20 cellular contexts compared by ENCODE assay signal in genomic region chr3:53813876-53814275, GRCh38. TPM values are rescaled to one million over a fixed set of nuclear protein-coding genes. Genes with fewer than 3 reads are reported as not detected.
DNase-seq lines count a peak whose midpoint lies in the region; ATAC-seq, FAIRE-seq and TF ChIP-seq lines count a peak whose summit lies in the region.
"Had no signal": no experiment of that assay in that cellular context is flagged by ENCODE, and none has a peak within 500 bp of the region (broad histone marks: within the 10 kb centered on the region; RNA-seq: fewer than 3 reads in every experiment).

No MANE protein-coding gene starts in this region.

- TF ChIP-seq POLR2A in HepG2 (IDR thresholded peaks at IDR 0.05; ENCODE audit: insufficient read depth in 1 of 2, low read depth in 2 of 2, low read length in 2 of 2) (peak in 1 of 2 experiments; percentile 37; a peak in 1 of 4 replicates), sigmoid colon (IDR thresholded peaks at IDR 0.05) (no peak)

- intact Hi-C loops in HepG2 (cut with micrococcal nuclease; ENCODE audit: unreplicated experiment), result no loop called here
- intact Hi-C loops in sigmoid colon (cut with DNase I), result no loop called here
- intact Hi-C loops in upper lobe of right lung (cut with DNase I), result no loop called here
- intact Hi-C loops in activated CD4-positive, alpha-beta T cell treated with anti-CD3 and anti-CD28 coated beads, Interleukin-2, amount 10 ng/mL, durations not matched to agents 24 days and 14 days (cut with micrococcal nuclease), result no loop called here

- DNase-seq in glutamatergic neuron (peak; percentile 3), HepG2 (ENCODE audit: low spot score) (no peak), sigmoid colon (peak; percentile 22), upper lobe of right lung (peak; percentile 45), germinal center (ENCODE audit: low spot score) (no peak), DMS79 treated with DMSO at 0.1 percent for 48 hours (lab: John Stamatoyannopoulos, UW) (no peak)
- no peak for DNase-seq in activated CD4-positive, alpha-beta T cell treated with anti-CD3 and anti-CD28 coated beads, Interleukin-2, amount 10 ng/mL, durations not matched to agents 24 days and 14 days
- DNase-seq: BE2C; CD4-positive, alpha-beta memory T cell; DMS153; DND-41; GDM1; GOT3 had no signal

- H3K4me3 Mint-ChIP-seq in glutamatergic neuron (ENCODE audit: unreplicated experiment), result no peak overlapping the region
- no peak overlapping the region for H3K4me3 Mint-ChIP-seq in activated CD4-positive, alpha-beta T cell treated with anti-CD3 and anti-CD28 coated beads, Interleukin-2, amount 10 ng/mL, durations not matched to agents 24 days and 14 days
- H3K4me3 Mint-ChIP-seq: CD4-positive, alpha-beta memory T cell had no signal

- no peaks in the 10 kb centered on the region for H3K79me2 ChIP-seq in HepG2 (ENCODE audit: insufficient read depth, low read length)

- peaks cover 15% of the 10 kb centered on the region for H4K20me1 ChIP-seq in HepG2 (ENCODE audit: insufficient read depth, low read length)

- no peak overlapping the region for H3K4me3 ChIP-seq in HepG2 (replicated peaks in 1 of 3; ENCODE audit: insufficient read depth in 1 of 3, low read depth in 2 of 3, low read length in 3 of 3)
- H3K4me3 ChIP-seq in sigmoid colon, result no peak overlapping the region
- H3K4me3 ChIP-seq in upper lobe of right lung, result no peak overlapping the region
- H3K4me3 ChIP-seq: A549, HAP-1 had no signal

- H3K27ac Mint-ChIP-seq in glutamatergic neuron (ENCODE audit: unreplicated experiment), result no peak overlapping the region
- H3K27ac Mint-ChIP-seq in activated CD4-positive, alpha-beta T cell treated with anti-CD3 and anti-CD28 coated beads, Interleukin-2, amount 10 ng/mL, durations not matched to agents 24 days and 14 days, result no peak overlapping the region
- H3K27ac Mint-ChIP-seq: CD4-positive, alpha-beta memory T cell had no signal

- ATAC-seq in HepG2, result no peak
- ATAC-seq in upper lobe of right lung, result no peak
- ATAC-seq: A549 had no signal

- H3K36me3 Mint-ChIP-seq in glutamatergic neuron (ENCODE audit: unreplicated experiment), result no peaks in the 10 kb centered on the region
- no peaks in the 10 kb centered on the region for H3K36me3 Mint-ChIP-seq in activated CD4-positive, alpha-beta T cell treated with anti-CD3 and anti-CD28 coated beads, Interleukin-2, amount 10 ng/mL, durations not matched to agents 24 days and 14 days (ENCODE audit: low read depth)
- H3K36me3 Mint-ChIP-seq: CD4-positive, alpha-beta memory T cell had no signal

- H3K27me3 ChIP-seq in HepG2 (ENCODE audit: control insufficient read depth in 1 of 2, insufficient read depth in 2 of 2, low read length in 2 of 2) (no peaks in the 10 kb centered on the region), sigmoid colon (no peaks in the 10 kb centered on the region), upper lobe of right lung (no peaks in the 10 kb centered on the region)
- H3K27me3 ChIP-seq: BE2C had no signal

- 94% methylated on average over 9 of the region's 10 CpGs for WGBS in HepG2 (ENCODE audit: low lambda C conversion rate)
- WGBS in sigmoid colon, 2 donors, result 87 to 90% methylated on average over 10 of the region's 10 CpGs

- H3K27me3 Mint-ChIP-seq in glutamatergic neuron (ENCODE audit: unreplicated experiment), result no peaks in the 10 kb centered on the region
- no peaks in the 10 kb centered on the region for H3K27me3 Mint-ChIP-seq in activated CD4-positive, alpha-beta T cell treated with anti-CD3 and anti-CD28 coated beads, Interleukin-2, amount 10 ng/mL, durations not matched to agents 24 days and 14 days

- H3K9ac ChIP-seq in HepG2 (ENCODE audit: insufficient read depth, low read depth, low read length), result no peak overlapping the region

- POLR2A ChIA-PET in HepG2 (lab: Yijun Ruan, JAX), result interaction anchor here (12.1 kb wide), 1 partner anchor 29 kb away, joined by 156 read pairs; the partner anchor contains the start of gene CHDH

- BruUV-seq in HepG2 (replicated peaks; lab: Mats Ljungman, UMichigan), result no TSS peak

- H2AFZ ChIP-seq in HepG2 (ENCODE audit: low read length), result no peak overlapping the region

- H3K9me3 ChIP-seq in HepG2 (ENCODE audit: low read length) (no peaks in the 10 kb centered on the region), sigmoid colon (no peaks in the 10 kb centered on the region), upper lobe of right lung (no peaks in the 10 kb centered on the region)
- H3K9me3 ChIP-seq: A549, BE2C, HAP-1 had no signal

- CTCF ChIA-PET in HepG2 (lab: Yijun Ruan, JAX; ENCODE audit: low intra/inter-chr PET ratio, low total read pairs), result no interaction called here

- no peak for TF ChIP-seq RAD21 in HepG2 (CRISPR knock-in tag; IDR thresholded peaks at IDR 0.05)

- no peak for TF ChIP-seq CTCF in glutamatergic neuron (IDR thresholded peaks at IDR 0.05; ENCODE audit: partially characterized antibody, unreplicated experiment)
- no peak for TF ChIP-seq CTCF in HepG2 (CRISPR knock-in tag; IDR thresholded peaks at IDR 0.05)
- TF ChIP-seq CTCF in sigmoid colon (IDR thresholded peaks at IDR 0.05), result no peak
- no peak for TF ChIP-seq CTCF in upper lobe of right lung (IDR thresholded peaks at IDR 0.05)

- H3K4me1 ChIP-seq in HepG2 (ENCODE audit: insufficient read depth, low read length) (peaks cover 15% of the 10 kb centered on the region), sigmoid colon (no peaks in the 10 kb centered on the region), upper lobe of right lung (no peaks in the 10 kb centered on the region)
- H3K4me1 ChIP-seq: A549, BE2C, HAP-1 had no signal

- in situ Hi-C loops in HepG2 (cut with HindIII; ENCODE audit: extremely low pct_ligation_motif_present, low pct_unique_long_range_greater_than_20kb), result no loop called here

- no peak for FAIRE-seq in HepG2 (lab: Jason Lieb, UNC)
- FAIRE-seq: A549, D721Med, GM12892 had no signal

- H3K36me3 ChIP-seq in HepG2 (replicated peaks in 1 of 2; ENCODE audit: control insufficient read depth in 1 of 2, insufficient read depth in 2 of 2, low read length in 2 of 2) (peaks cover 16 to 35% of the 10 kb centered on the region in 2 experiments), sigmoid colon (no peaks in the 10 kb centered on the region), upper lobe of right lung (peaks cover 19% of the 10 kb centered on the region)
- H3K36me3 ChIP-seq: BE2C had no signal

- H3K4me2 ChIP-seq in HepG2 (ENCODE audit: low read depth, low read length), result no peak overlapping the region
- H3K4me2 ChIP-seq: A549 had no signal

- TF ChIP-seq EP300 in HepG2 (IDR thresholded peaks at IDR 0.05; ENCODE audit: low read depth in 2 of 2, low read length in 2 of 2) (no peak), HepG2 (CRISPR knock-in tag; IDR thresholded peaks at IDR 0.05; ENCODE audit: borderline replicate concordance) (no peak), sigmoid colon (IDR thresholded peaks at IDR 0.05) (no peak)

- H3K27ac ChIP-seq in HepG2 (ENCODE audit: extremely low read length, insufficient read depth, low read length) (no peak overlapping the region), sigmoid colon (no peak overlapping the region), upper lobe of right lung (no peak overlapping the region)
- H3K27ac ChIP-seq: A549, C4-2B had no signal

- H3K4me1 Mint-ChIP-seq in glutamatergic neuron (ENCODE audit: low read depth, unreplicated experiment), result peaks cover 3% of the 10 kb centered on the region
- H3K4me1 Mint-ChIP-seq in activated CD4-positive, alpha-beta T cell treated with anti-CD3 and anti-CD28 coated beads, Interleukin-2, amount 10 ng/mL, durations not matched to agents 24 days and 14 days, result no peaks in the 10 kb centered on the region
- H3K4me1 Mint-ChIP-seq: CD4-positive, alpha-beta memory T cell had no signal

- peaks cover 2% of the 10 kb centered on the region for H3K9me3 Mint-ChIP-seq in glutamatergic neuron (ENCODE audit: unreplicated experiment)
- no peaks in the 10 kb centered on the region for H3K9me3 Mint-ChIP-seq in activated CD4-positive, alpha-beta T cell treated with anti-CD3 and anti-CD28 coated beads, Interleukin-2, amount 10 ng/mL, durations not matched to agents 24 days and 14 days
- H3K9me3 Mint-ChIP-seq: CD4-positive, alpha-beta memory T cell had no signal

RNA-seq across cellular contexts. Expression of gene CHDH, which starts 32.3 kb away (rescaled TPM):
- total RNA-seq in glutamatergic neuron (ENCODE audit: unreplicated experiment) (0.61 TPM), HepG2 (2016; rRNA removed; fragmentation: Illumina TruSeq; extraction: Trizol) (40.4 and 48.9 TPM in 2 replicates), sigmoid colon (1 to 10 TPM; 1.1 to 1.8 (median 1.7) TPM), upper lobe of right lung (10.9 TPM)
- total RNA-seq in HepG2 (2016; cell fraction: cytosol; rRNA removed; fragmentation: Illumina TruSeq; extraction: Trizol; ENCODE audit: low read depth), result 3.3 TPM in 2 replicates
- total RNA-seq in HepG2 (2016; cell fraction: insoluble cytoplasmic fraction; rRNA removed; fragmentation: Illumina TruSeq; extraction: Trizol), result 41.6 and 47.1 TPM in 2 replicates
- 15.0 and 16.6 TPM in 2 replicates for total RNA-seq in HepG2 (2016; cell fraction: membrane; rRNA removed; fragmentation: Illumina TruSeq; extraction: Trizol)
- total RNA-seq in HepG2 (2016; cell fraction: nucleus; rRNA removed; fragmentation: Illumina TruSeq; extraction: Trizol), result 41.0 and 44.5 TPM in 2 replicates
- polyA plus RNA-seq in HepG2 (2011; rRNA removed) (28.1 and 42.9 TPM in 2 replicates), sigmoid colon (1 to 10 TPM; 5.4 to 9.5 (median 6.8) TPM)
- polyA plus RNA-seq in HepG2 (2011; cell fraction: cytosol; rRNA removed), result 23.3 and 24.3 TPM in 2 replicates
- polyA plus RNA-seq in HepG2 (2011; cell fraction: nucleus; rRNA removed), result 209 and 246 TPM in 2 replicates
- 32.6 and 41.1 TPM in 2 replicates for polyA plus RNA-seq in HepG2 (2012)
- polyA plus RNA-seq in HepG2 (2016; cell fraction: cytosol; fragmentation: Illumina TruSeq; extraction: Trizol; ENCODE audit: low read depth), result 2.2 and 2.9 TPM in 2 replicates
- 31.8 and 33.2 TPM in 2 replicates for polyA plus RNA-seq in HepG2 (2016; cell fraction: insoluble cytoplasmic fraction; fragmentation: Illumina TruSeq; extraction: Trizol; ENCODE audit: low read depth)
- polyA plus RNA-seq in HepG2 (2016; cell fraction: membrane; fragmentation: Illumina TruSeq; extraction: Trizol; ENCODE audit: low read depth), result 7.0 and 8.2 TPM in 2 replicates
- 89.8 and 92.2 TPM in 2 replicates for polyA plus RNA-seq in HepG2 (2016; cell fraction: nucleus; fragmentation: Illumina TruSeq; extraction: Trizol; ENCODE audit: insufficient read depth, low read depth)
- polyA minus RNA-seq in HepG2 (2011; rRNA and poly(A)+ RNA removed; ENCODE audit: low replicate concordance), result 3.1 and 28.1 TPM in 2 replicates
- polyA minus RNA-seq in HepG2 (2011; cell fraction: cytosol; rRNA and poly(A)+ RNA removed), result 11.1 and 12.1 TPM in 2 replicates
- 32.3 and 32.8 TPM in 2 replicates for polyA minus RNA-seq in HepG2 (2011; cell fraction: nucleus; rRNA and poly(A)+ RNA removed)
- total RNA-seq in activated CD4-positive, alpha-beta T cell treated with anti-CD3 and anti-CD28 coated beads, Interleukin-2, amount 10 ng/mL, durations not matched to agents 24 days and 14 days, result 0.62 and 0.75 TPM in 2 replicates
- total RNA-seq: HT1080 had no signal

RNA-seq across cellular contexts. Expression of gene IL17RB, which starts 32.5 kb away (rescaled TPM):
- 0.78 TPM for total RNA-seq in glutamatergic neuron (ENCODE audit: unreplicated experiment)
- 62.7 and 130 TPM in 2 replicates for total RNA-seq in HepG2 (2016; rRNA removed; fragmentation: Illumina TruSeq; extraction: Trizol)
- total RNA-seq in HepG2 (2016; cell fraction: cytosol; rRNA removed; fragmentation: Illumina TruSeq; extraction: Trizol; ENCODE audit: low read depth), result 21.4 and 25.8 TPM in 2 replicates
- 63.1 and 130 TPM in 2 replicates for total RNA-seq in HepG2 (2016; cell fraction: insoluble cytoplasmic fraction; rRNA removed; fragmentation: Illumina TruSeq; extraction: Trizol)
- total RNA-seq in HepG2 (2016; cell fraction: membrane; rRNA removed; fragmentation: Illumina TruSeq; extraction: Trizol), result 31.0 and 36.3 TPM in 2 replicates
- 189 and 216 TPM in 2 replicates for total RNA-seq in HepG2 (2016; cell fraction: nucleus; rRNA removed; fragmentation: Illumina TruSeq; extraction: Trizol)
- polyA plus RNA-seq in HepG2 (2011; rRNA removed), result 190 and 198 TPM in 2 replicates
- polyA plus RNA-seq in HepG2 (2011; cell fraction: cytosol; rRNA removed), result 70.3 and 82.3 TPM in 2 replicates
- 671 and 683 TPM in 2 replicates for polyA plus RNA-seq in HepG2 (2011; cell fraction: nucleus; rRNA removed)
- polyA plus RNA-seq in HepG2 (2012), result 89.0 and 97.8 TPM in 2 replicates
- 14.5 and 16.0 TPM in 2 replicates for polyA plus RNA-seq in HepG2 (2016; cell fraction: cytosol; fragmentation: Illumina TruSeq; extraction: Trizol; ENCODE audit: low read depth)
- polyA plus RNA-seq in HepG2 (2016; cell fraction: insoluble cytoplasmic fraction; fragmentation: Illumina TruSeq; extraction: Trizol; ENCODE audit: low read depth), result 72.6 and 77.1 TPM in 2 replicates
- polyA plus RNA-seq in HepG2 (2016; cell fraction: membrane; fragmentation: Illumina TruSeq; extraction: Trizol; ENCODE audit: low read depth), result 22.5 and 23.7 TPM in 2 replicates
- polyA plus RNA-seq in HepG2 (2016; cell fraction: nucleus; fragmentation: Illumina TruSeq; extraction: Trizol; ENCODE audit: insufficient read depth, low read depth), result 415 and 421 TPM in 2 replicates
- polyA minus RNA-seq in HepG2 (2011; rRNA and poly(A)+ RNA removed; ENCODE audit: low replicate concordance), result 9.5 and 43.2 TPM in 2 replicates
- polyA minus RNA-seq in HepG2 (2011; cell fraction: cytosol; rRNA and poly(A)+ RNA removed), result 23.4 and 24.0 TPM in 2 replicates
- polyA minus RNA-seq in HepG2 (2011; cell fraction: nucleus; rRNA and poly(A)+ RNA removed), result 94.6 and 106 TPM in 2 replicates
- 1 to 10 TPM; 1.1 to 2.8 (median 1.7) TPM for total RNA-seq in sigmoid colon
- 1 to 10 TPM; 1.2 to 9.0 (median 2.8) TPM for polyA plus RNA-seq in sigmoid colon
- total RNA-seq in upper lobe of right lung, result 12.4 TPM
- 1.3 and 2.2 TPM in 2 replicates for total RNA-seq in activated CD4-positive, alpha-beta T cell treated with anti-CD3 and anti-CD28 coated beads, Interleukin-2, amount 10 ng/mL, durations not matched to agents 24 days and 14 days
- total RNA-seq: HT1080 had no signal
- polyA plus RNA-seq: AG04450 had no signal

Comparison
In these comparisons a context has a peak if more than half of its experiments do, and no peak if none do; other contexts are left out.
1. DNase-seq: peak in glutamatergic neuron (single experiment), sigmoid colon (single experiment) and upper lobe of right lung (single experiment); none in HepG2 (single experiment), germinal center (single experiment), activated CD4-positive, alpha-beta T cell treated with anti-CD3 and anti-CD28 coated beads, Interleukin-2, amount 10 ng/mL, durations not matched to agents 24 days and 14 days (single experiment) and DMS79 treated with DMSO at 0.1 percent for 48 hours (single experiment).